1 cellular context compared by ENCODE assay signal in the genomic region with DNA sequence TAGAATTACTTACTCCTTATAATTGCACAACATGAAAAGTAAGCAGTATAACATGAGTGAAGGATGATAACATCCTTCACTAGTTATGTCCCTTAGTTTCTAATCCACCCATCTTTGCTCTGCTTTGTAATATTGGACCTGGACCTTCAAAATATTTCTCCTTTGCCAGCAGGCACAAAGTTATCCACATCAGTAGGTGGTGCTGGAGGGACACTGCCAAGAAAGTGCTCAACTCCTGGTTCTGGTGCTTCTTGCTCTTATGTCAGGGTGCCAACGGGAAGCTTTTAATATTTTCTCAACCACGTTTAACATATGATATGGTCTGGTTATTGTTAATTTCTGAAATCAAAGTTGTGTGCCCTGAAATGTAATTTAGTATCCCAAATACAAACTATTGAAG.
TF ChIP-seq lines count a peak whose summit lies in the region.

No MANE protein-coding gene starts in this region.

TF ChIP-seq in SK-N-SH treated with all-trans-retinoic acid at 6 μM for 48 hours, 23 proteins besides CTCF, POLR2A, EP300 and RAD21 (continued from another document):
- TF ChIP-seq, protein P1, sequence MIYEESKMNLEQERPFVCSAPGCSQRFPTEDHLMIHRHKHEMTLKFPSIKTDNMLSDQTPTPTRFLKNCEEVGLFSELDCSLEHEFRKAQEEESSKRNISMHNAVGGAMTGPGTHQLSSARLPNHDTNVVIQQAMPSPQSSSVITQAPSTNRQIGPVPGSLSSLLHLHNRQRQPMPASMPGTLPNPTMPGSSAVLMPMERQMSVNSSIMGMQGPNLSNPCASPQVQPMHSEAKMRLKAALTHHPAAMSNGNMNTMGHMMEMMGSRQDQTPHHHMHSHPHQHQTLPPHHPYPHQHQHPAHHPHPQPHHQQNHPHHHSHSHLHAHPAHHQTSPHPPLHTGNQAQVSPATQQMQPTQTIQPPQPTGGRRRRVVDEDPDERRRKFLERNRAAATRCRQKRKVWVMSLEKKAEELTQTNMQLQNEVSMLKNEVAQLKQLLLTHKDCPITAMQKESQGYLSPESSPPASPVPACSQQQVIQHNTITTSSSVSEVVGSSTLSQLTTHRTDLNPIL (CRISPR knock-in tag; IDR thresholded peaks at IDR 0.05; ENCODE audit: low read depth), result no peak
- TF ChIP-seq TCF4 (CRISPR knock-in tag; IDR thresholded peaks at IDR 0.05; ENCODE audit: borderline replicate concordance) (no peak), TOX (CRISPR knock-in tag; IDR thresholded peaks at IDR 0.05; ENCODE audit: borderline replicate concordance) (no peak), ESRRG (CRISPR knock-in tag; IDR thresholded peaks at IDR 0.05) (no peak), BACH2 (CRISPR knock-in tag; IDR thresholded peaks at IDR 0.05; ENCODE audit: borderline replicate concordance) (no peak), ZC3H10 (CRISPR knock-in tag; IDR thresholded peaks at IDR 0.05) (no peak), CSDC2 (CRISPR knock-in tag; IDR thresholded peaks at IDR 0.05) (no peak), GLIS3 (CRISPR knock-in tag; IDR thresholded peaks at IDR 0.05) (no peak), ZNF565 (CRISPR knock-in tag; conservative IDR thresholded peaks at IDR 0.05; ENCODE audit: low read depth) (no peak)
- TF ChIP-seq, protein P2, sequence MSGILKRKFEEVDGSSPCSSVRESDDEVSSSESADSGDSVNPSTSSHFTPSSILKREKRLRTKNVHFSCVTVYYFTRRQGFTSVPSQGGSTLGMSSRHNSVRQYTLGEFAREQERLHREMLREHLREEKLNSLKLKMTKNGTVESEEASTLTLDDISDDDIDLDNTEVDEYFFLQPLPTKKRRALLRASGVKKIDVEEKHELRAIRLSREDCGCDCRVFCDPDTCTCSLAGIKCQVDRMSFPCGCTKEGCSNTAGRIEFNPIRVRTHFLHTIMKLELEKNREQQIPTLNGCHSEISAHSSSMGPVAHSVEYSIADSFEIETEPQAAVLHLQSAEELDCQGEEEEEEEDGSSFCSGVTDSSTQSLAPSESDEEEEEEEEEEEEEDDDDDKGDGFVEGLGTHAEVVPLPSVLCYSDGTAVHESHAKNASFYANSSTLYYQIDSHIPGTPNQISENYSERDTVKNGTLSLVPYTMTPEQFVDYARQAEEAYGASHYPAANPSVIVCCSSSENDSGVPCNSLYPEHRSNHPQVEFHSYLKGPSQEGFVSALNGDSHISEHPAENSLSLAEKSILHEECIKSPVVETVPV (CRISPR knock-in tag; IDR thresholded peaks at IDR 0.05), result no peak
- TF ChIP-seq, protein P3, sequence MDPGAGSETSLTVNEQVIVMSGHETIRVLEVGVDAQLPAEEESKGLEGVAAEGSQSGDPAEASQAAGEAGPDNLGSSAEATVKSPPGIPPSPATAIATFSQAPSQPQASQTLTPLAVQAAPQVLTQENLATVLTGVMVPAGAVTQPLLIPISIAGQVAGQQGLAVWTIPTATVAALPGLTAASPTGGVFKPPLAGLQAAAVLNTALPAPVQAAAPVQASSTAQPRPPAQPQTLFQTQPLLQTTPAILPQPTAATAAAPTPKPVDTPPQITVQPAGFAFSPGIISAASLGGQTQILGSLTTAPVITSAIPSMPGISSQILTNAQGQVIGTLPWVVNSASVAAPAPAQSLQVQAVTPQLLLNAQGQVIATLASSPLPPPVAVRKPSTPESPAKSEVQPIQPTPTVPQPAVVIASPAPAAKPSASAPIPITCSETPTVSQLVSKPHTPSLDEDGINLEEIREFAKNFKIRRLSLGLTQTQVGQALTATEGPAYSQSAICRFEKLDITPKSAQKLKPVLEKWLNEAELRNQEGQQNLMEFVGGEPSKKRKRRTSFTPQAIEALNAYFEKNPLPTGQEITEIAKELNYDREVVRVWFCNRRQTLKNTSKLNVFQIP (CRISPR knock-in tag; IDR thresholded peaks at IDR 0.05; ENCODE audit: borderline replicate concordance, low read depth), result no peak
- TF ChIP-seq, protein P4, sequence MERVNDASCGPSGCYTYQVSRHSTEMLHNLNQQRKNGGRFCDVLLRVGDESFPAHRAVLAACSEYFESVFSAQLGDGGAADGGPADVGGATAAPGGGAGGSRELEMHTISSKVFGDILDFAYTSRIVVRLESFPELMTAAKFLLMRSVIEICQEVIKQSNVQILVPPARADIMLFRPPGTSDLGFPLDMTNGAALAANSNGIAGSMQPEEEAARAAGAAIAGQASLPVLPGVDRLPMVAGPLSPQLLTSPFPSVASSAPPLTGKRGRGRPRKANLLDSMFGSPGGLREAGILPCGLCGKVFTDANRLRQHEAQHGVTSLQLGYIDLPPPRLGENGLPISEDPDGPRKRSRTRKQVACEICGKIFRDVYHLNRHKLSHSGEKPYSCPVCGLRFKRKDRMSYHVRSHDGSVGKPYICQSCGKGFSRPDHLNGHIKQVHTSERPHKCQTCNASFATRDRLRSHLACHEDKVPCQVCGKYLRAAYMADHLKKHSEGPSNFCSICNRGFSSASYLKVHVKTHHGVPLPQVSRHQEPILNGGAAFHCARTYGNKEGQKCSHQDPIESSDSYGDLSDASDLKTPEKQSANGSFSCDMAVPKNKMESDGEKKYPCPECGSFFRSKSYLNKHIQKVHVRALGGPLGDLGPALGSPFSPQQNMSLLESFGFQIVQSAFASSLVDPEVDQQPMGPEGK (CRISPR knock-in tag; IDR thresholded peaks at IDR 0.05; ENCODE audit: borderline replicate concordance), result no peak
